ENCODE assay signal across 12 cellular contexts in the genomic region with DNA sequence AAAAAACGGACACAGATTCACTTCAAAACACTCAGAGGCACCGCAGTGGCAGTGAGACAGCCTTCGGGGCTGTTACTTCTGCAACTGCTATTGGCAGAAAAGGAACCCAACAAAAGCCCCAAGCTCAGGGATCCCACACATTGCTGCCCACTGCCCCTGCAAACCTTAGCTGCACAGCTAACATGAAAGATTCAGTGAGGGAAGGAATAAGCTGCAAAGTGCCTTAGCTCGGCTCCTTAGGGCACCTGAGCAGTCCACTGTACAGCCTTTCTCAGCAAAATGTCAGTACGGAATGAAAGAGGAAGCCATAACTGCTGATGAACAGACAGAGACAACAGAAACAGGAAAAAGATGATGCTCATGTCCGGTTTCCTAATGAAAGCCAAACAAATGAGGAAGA. TPM values are rescaled to one million over a fixed set of nuclear protein-coding genes. Genes with fewer than 3 reads are reported as not detected.
DNase-seq lines count a peak whose midpoint lies in the region; ATAC-seq and TF ChIP-seq lines count a peak whose summit lies in the region.
"Had no signal": no experiment of that assay in that cellular context is flagged by ENCODE, and none has a peak within 500 bp of the region (broad histone marks: within the 10 kb centered on the region; RNA-seq: fewer than 3 reads in every experiment).

No MANE protein-coding gene starts in this region.

- peak overlapping the region; percentile 81 for H3K27ac Mint-ChIP-seq in T-helper 2 cell treated with Interferon-gamma antibody and Interleukin-4, amounts not matched to agents 5 μg/mL and 100 μg/mL, for 36 hours
- peak overlapping the region; percentile 49 for H3K27ac Mint-ChIP-seq in activated naive CD8-positive, alpha-beta T cell treated with anti-CD3 and anti-CD28 coated beads, Interleukin-2, amount 10 ng/mL, durations not matched to agents 7 days and 5 days
- peak overlapping the region; percentile 27 to 65 for H3K27ac Mint-ChIP-seq in natural killer cell
- H3K27ac Mint-ChIP-seq: endodermal cell had no signal

- POLR2A ChIA-PET in activated naive CD8-positive, alpha-beta T cell treated with anti-CD3 and anti-CD28 coated beads, Interleukin-2, amount 10 ng/mL, durations not matched to agents 7 days and 5 days (lab: Charles Lee), result interaction anchor here (0.6 to 1.2 kb wide), 3 partner anchors 37 to 217 kb away, joined by 3 to 4 read pairs (median 3); no protein-coding TSS in a partner anchor

- H3K27me3 Mint-ChIP-seq in T-helper 2 cell treated with Interferon-gamma antibody and Interleukin-4, amounts not matched to agents 5 μg/mL and 100 μg/mL, for 36 hours (ENCODE audit: low read depth), result no peaks in the 10 kb centered on the region
- H3K27me3 Mint-ChIP-seq in activated naive CD8-positive, alpha-beta T cell treated with anti-CD3 and anti-CD28 coated beads, Interleukin-2, amount 10 ng/mL, durations not matched to agents 7 days and 5 days, result no peaks in the 10 kb centered on the region
- no peaks in the 10 kb centered on the region for H3K27me3 Mint-ChIP-seq in natural killer cell (ENCODE audit: low read depth in 2 of 2)

- TF ChIP-seq CTCF in natural killer cell (IDR thresholded peaks at IDR 0.05), result no peak

- DNase-seq in T-helper 2 cell treated with Interferon-gamma antibody and Interleukin-4, amounts not matched to agents 5 μg/mL and 100 μg/mL, for 36 hours (ENCODE audit: low spot score), result no peak
- DNase-seq in T-helper 2 cell (no peak), Kasumi-1 (lab: John Stamatoyannopoulos, UW) (peak; percentile 63 to 70), natural killer cell (no peak), NCI-H774 (lab: John Stamatoyannopoulos, UW) (no peak)
- no peak for DNase-seq in activated naive CD8-positive, alpha-beta T cell treated with anti-CD3 and anti-CD28 coated beads, Interleukin-2, amount 10 ng/mL, durations not matched to agents 7 days and 5 days
- no peak for DNase-seq in stimulated activated CD4-positive, alpha-beta T cell treated with anti-CD3 and anti-CD28 coated beads, Interleukin-12 subunit alpha, Interleukin-12 subunit beta, amount 100 ng/mL, for 4 hours
- DNase-seq: activated CD4-positive, alpha-beta T cell treated with anti-CD3 and anti-CD28 coated beads for 4 hours; endodermal cell; midbrain; thyroid gland had no signal

- peaks cover 25% of the 10 kb centered on the region for H3K4me1 Mint-ChIP-seq in T-helper 2 cell treated with Interferon-gamma antibody and Interleukin-4, amounts not matched to agents 5 μg/mL and 100 μg/mL, for 36 hours (ENCODE audit: low read depth)
- peaks cover 11% of the 10 kb centered on the region for H3K4me1 Mint-ChIP-seq in activated naive CD8-positive, alpha-beta T cell treated with anti-CD3 and anti-CD28 coated beads, Interleukin-2, amount 10 ng/mL, durations not matched to agents 7 days and 5 days
- peaks cover 11 to 27% of the 10 kb centered on the region in 2 donors for H3K4me1 Mint-ChIP-seq in natural killer cell
- H3K4me1 Mint-ChIP-seq: endodermal cell had no signal

- peak overlapping the region; percentile 54 for H3K4me3 Mint-ChIP-seq in T-helper 2 cell treated with Interferon-gamma antibody and Interleukin-4, amounts not matched to agents 5 μg/mL and 100 μg/mL, for 36 hours
- H3K4me3 Mint-ChIP-seq in activated naive CD8-positive, alpha-beta T cell treated with anti-CD3 and anti-CD28 coated beads, Interleukin-2, amount 10 ng/mL, durations not matched to agents 7 days and 5 days, result peak overlapping the region; percentile 2
- H3K4me3 Mint-ChIP-seq in natural killer cell, result no peak overlapping the region
- H3K4me3 Mint-ChIP-seq: endodermal cell had no signal

- intact Hi-C loops in natural killer cell (cut with micrococcal nuclease), result no loop called here

- no peaks in the 10 kb centered on the region for H3K9me3 Mint-ChIP-seq in T-helper 2 cell treated with Interferon-gamma antibody and Interleukin-4, amounts not matched to agents 5 μg/mL and 100 μg/mL, for 36 hours
- no peaks in the 10 kb centered on the region for H3K9me3 Mint-ChIP-seq in activated naive CD8-positive, alpha-beta T cell treated with anti-CD3 and anti-CD28 coated beads, Interleukin-2, amount 10 ng/mL, durations not matched to agents 7 days and 5 days
- H3K9me3 Mint-ChIP-seq in natural killer cell, result no peaks in the 10 kb centered on the region
- H3K9me3 Mint-ChIP-seq: endodermal cell had no signal

- ATAC-seq in activated naive CD8-positive, alpha-beta T cell treated with anti-CD3 and anti-CD28 coated beads, Interleukin-2, amount 10 ng/mL, durations not matched to agents 7 days and 5 days (ENCODE audit: low read depth), result no peak
- ATAC-seq in natural killer cell, result peak in 1 of 3 donors; percentile 52
- no peak for ATAC-seq in HG02623 (IDR thresholded peaks at IDR 0.05; ENCODE audit: unreplicated experiment)

- H3K36me3 Mint-ChIP-seq in T-helper 2 cell treated with Interferon-gamma antibody and Interleukin-4, amounts not matched to agents 5 μg/mL and 100 μg/mL, for 36 hours (ENCODE audit: low read depth), result peaks cover 47% of the 10 kb centered on the region
- peaks cover 28% of the 10 kb centered on the region for H3K36me3 Mint-ChIP-seq in activated naive CD8-positive, alpha-beta T cell treated with anti-CD3 and anti-CD28 coated beads, Interleukin-2, amount 10 ng/mL, durations not matched to agents 7 days and 5 days
- peaks cover 25% of the 10 kb centered on the region for H3K36me3 Mint-ChIP-seq in natural killer cell

RNA-seq across cellular contexts. Expression of gene GPCPD1, which starts 40.4 kb away (rescaled TPM):
- 10 to 100 TPM; 47.9 to 51.7 TPM for total RNA-seq in activated naive CD8-positive, alpha-beta T cell treated with anti-CD3 and anti-CD28 coated beads, Interleukin-2, amount 10 ng/mL, durations not matched to agents 7 days and 5 days
- 100 to 1,000 TPM; 121 to 134 (median 124) TPM for total RNA-seq in natural killer cell

Comparison
In these comparisons a context has a peak if more than half of its experiments do, and no peak if none do; other contexts are left out.
1. DNase-seq: peak in Kasumi-1 (2 of 2); none in T-helper 2 cell treated with Interferon-gamma antibody and Interleukin-4, amounts not matched to agents 5 μg/mL and 100 μg/mL, for 36 hours (single experiment), T-helper 2 cell (0 of 5), activated naive CD8-positive, alpha-beta T cell treated with anti-CD3 and anti-CD28 coated beads, Interleukin-2, amount 10 ng/mL, durations not matched to agents 7 days and 5 days (single experiment), natural killer cell (single experiment), stimulated activated CD4-positive, alpha-beta T cell treated with anti-CD3 and anti-CD28 coated beads, Interleukin-12 subunit alpha, Interleukin-12 subunit beta, amount 100 ng/mL, for 4 hours (single experiment) and NCI-H774 (single experiment).
2. Peak in every context shown above with its lines, with median percentiles within 50 percentile points of each other: H3K27ac Mint-ChIP-seq.